Comparison of ENCODE assay signal across 14 cellular contexts in genomic region chr14:92654206-92654901, GRCh38.
DNase-seq lines count a peak whose midpoint lies in the region; ATAC-seq and TF ChIP-seq lines count a peak whose summit lies in the region.
"Had no signal": no experiment of that assay in that cellular context is flagged by ENCODE, and none has a peak within 500 bp of the region (broad histone marks: within the 10 kb centered on the region; RNA-seq: fewer than 3 reads in every experiment).

No MANE protein-coding gene starts in this region.

- no peaks in the 10 kb centered on the region for H3K9me3 ChIP-seq in left ventricle myocardium inferior (replicated peaks)
- H3K9me3 ChIP-seq in right cardiac atrium (ENCODE audit: control insufficient read depth, low read length) = no peaks in the 10 kb centered on the region
- H3K9me3 ChIP-seq: left lung had no signal

- intact Hi-C loops in left ventricle myocardium inferior (cut with micrococcal nuclease) (no loop called here), right cardiac atrium (cut with DNase I) (no loop called here), natural killer cell (cut with micrococcal nuclease) (loop anchor here (5.0 kb wide), 2 partner anchors 33 to 63 kb away; no protein-coding TSS in a partner anchor)

- H3K27ac ChIP-seq in left ventricle myocardium inferior (replicated peaks) = no peak overlapping the region
- H3K27ac ChIP-seq in right cardiac atrium (ENCODE audit: low read length) = no peak overlapping the region

- H3K27ac Mint-ChIP-seq in activated naive CD4-positive, alpha-beta T cell treated with anti-CD3 and anti-CD28 coated beads, Interleukin-2, amount 50 U/mL, for 72 hours = peak overlapping the region; percentile 57 to 96
- peak overlapping the region; percentile 96 to 99 for H3K27ac Mint-ChIP-seq in natural killer cell

- no peak for DNase-seq in left ventricle myocardium inferior
- DNase-seq in right cardiac atrium = no peak
- no peak for DNase-seq in activated naive CD4-positive, alpha-beta T cell treated with anti-CD3 and anti-CD28 coated beads, Interleukin-2, amount 50 U/mL, for 72 hours (ENCODE audit: low spot score in 2 of 2)
- peak; percentile 42 for DNase-seq in natural killer cell
- DNase-seq in MV-4-11 (lab: John Stamatoyannopoulos, UW) = no peak
- DNase-seq in HuH-7 (ENCODE audit: low spot score) = no peak
- DNase-seq in NCI-H526 (lab: John Stamatoyannopoulos, UW) = no peak
- DNase-seq in NCI-H2107 treated with DMSO at 0.1 percent for 48 hours (lab: John Stamatoyannopoulos, UW; ENCODE audit: unreplicated experiment) = no peak
- DNase-seq: cortex of kidney, left lung, NCI-H524, T1000, trophoblast cell had no signal

- H3K36me3 ChIP-seq in left ventricle myocardium inferior = peaks cover 24% of the 10 kb centered on the region

- TF ChIP-seq CTCF in left ventricle myocardium inferior (IDR thresholded peaks at IDR 0.05; ENCODE audit: borderline replicate concordance) = no peak
- no peak for TF ChIP-seq CTCF in natural killer cell (IDR thresholded peaks at IDR 0.05)

- peaks cover 32% of the 10 kb centered on the region for H3K4me1 ChIP-seq in left ventricle myocardium inferior
- peaks cover 2% of the 10 kb centered on the region for H3K4me1 ChIP-seq in right cardiac atrium (ENCODE audit: control insufficient read depth, insufficient read depth, low read length)

- WGBS in right cardiac atrium = 89% methylated on average over 19 of the region's 19 CpGs

- ATAC-seq in right cardiac atrium = no peak
- ATAC-seq in activated naive CD4-positive, alpha-beta T cell treated with anti-CD3 and anti-CD28 coated beads, Interleukin-2, amount 50 U/mL, for 72 hours = no peak
- peak in 1 of 3 donors; percentile 6 for ATAC-seq in natural killer cell
- ATAC-seq: left lung, Panc1 had no signal

- H3K27me3 ChIP-seq in left ventricle myocardium inferior (ENCODE audit: low read depth) (no peaks in the 10 kb centered on the region), right cardiac atrium (ENCODE audit: control insufficient read depth, insufficient read depth) (no peaks in the 10 kb centered on the region)
- H3K27me3 ChIP-seq: left lung had no signal

- H3K4me3 ChIP-seq in left ventricle myocardium inferior (peak overlapping the region; percentile 45), right cardiac atrium (ENCODE audit: low read length) (no peak overlapping the region)

- H3K27me3 Mint-ChIP-seq in natural killer cell (ENCODE audit: low read depth in 2 of 2) = no peaks in the 10 kb centered on the region

- no peaks in the 10 kb centered on the region for H3K9me3 Mint-ChIP-seq in activated naive CD4-positive, alpha-beta T cell treated with anti-CD3 and anti-CD28 coated beads, Interleukin-2, amount 50 U/mL, for 72 hours
- H3K9me3 Mint-ChIP-seq in natural killer cell = no peaks in the 10 kb centered on the region

- peak overlapping the region; percentile 90 for H3K4me3 Mint-ChIP-seq in natural killer cell

- peaks cover 88 to 97% of the 10 kb centered on the region in 2 donors for H3K4me1 Mint-ChIP-seq in natural killer cell

- H3K36me3 Mint-ChIP-seq in activated naive CD4-positive, alpha-beta T cell treated with anti-CD3 and anti-CD28 coated beads, Interleukin-2, amount 50 U/mL, for 72 hours = peaks cover 38 to 45% of the 10 kb centered on the region in 2 donors
- peaks cover 11% of the 10 kb centered on the region for H3K36me3 Mint-ChIP-seq in natural killer cell
